19 cellular contexts compared by ENCODE assay signal in the genomic region with DNA sequence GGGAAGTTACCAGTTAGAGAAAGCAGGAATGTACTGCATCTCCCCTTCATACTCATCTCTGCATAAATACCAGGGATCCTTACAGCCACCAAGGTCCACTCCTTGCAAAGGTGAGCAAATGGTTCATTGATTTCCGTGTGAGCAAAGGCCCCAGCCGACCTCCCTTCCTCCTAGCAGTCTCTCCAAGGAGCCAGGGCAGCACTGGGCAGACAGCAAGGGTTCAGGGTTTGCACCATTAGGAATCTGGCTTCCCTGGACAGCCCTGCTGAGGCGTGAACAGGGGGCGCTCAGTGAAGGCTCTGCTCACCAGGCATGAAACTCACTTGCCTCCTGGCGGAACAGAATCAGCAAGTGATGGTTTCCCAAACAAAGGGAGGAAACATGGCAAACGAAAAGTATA.
DNase-seq lines count a peak whose midpoint lies in the region; ATAC-seq and TF ChIP-seq lines count a peak whose summit lies in the region.
"Had no signal": no experiment of that assay in that cellular context is flagged by ENCODE, and none has a peak within 500 bp of the region (broad histone marks: within the 10 kb centered on the region; RNA-seq: fewer than 3 reads in every experiment).

No MANE protein-coding gene starts in this region.

- H3K36me3 Mint-ChIP-seq in activated T-helper 17 cell treated with anti-CD3 and anti-CD28 coated beads, Interleukin-2, amount 50 U/mL, for 72 hours (ENCODE audit: low read depth): no peaks in the 10 kb centered on the region

- H3K18ac ChIP-seq in mesendoderm (ENCODE audit: low read length): no peak overlapping the region

- no CpG with 5 or more reads among the region's 6 CpGs for WGBS in mesendoderm (ENCODE audit: extremely low coverage, insufficient coverage, low lambda C conversion rate)
- WGBS in sigmoid colon, 2 donors: 87 to 89% methylated on average over 6 of the region's 6 CpGs

- H3K4me1 ChIP-seq in mesendoderm (ENCODE audit: control insufficient read depth, low read depth, low read length): no peaks in the 10 kb centered on the region
- H3K4me1 ChIP-seq in sigmoid colon: peaks cover 0 to 25% (median 15%) of the 10 kb centered on the region in 4 donors
- H3K4me1 ChIP-seq: A549 had no signal

- no peak overlapping the region for H3K4ac ChIP-seq in mesendoderm (ENCODE audit: low read depth, low read length)

- H3K27me3 ChIP-seq in mesendoderm (ENCODE audit: insufficient read depth, low read length, poor library complexity) (no peaks in the 10 kb centered on the region), sigmoid colon (no peaks in the 10 kb centered on the region)

- H2BK15ac ChIP-seq in mesendoderm (replicated peaks; ENCODE audit: low read depth): no peak overlapping the region

- TF ChIP-seq CTCF in sigmoid colon (IDR thresholded peaks at IDR 0.05): no peak

- DNase-seq in Right ventricle myocardium inferior (ENCODE audit: missing footprints): peak; percentile 53
- DNase-seq in cardiac septum (ENCODE audit: low spot score): no peak
- DNase-seq in mesendoderm: no peak
- no peak for DNase-seq in activated CD4-positive, alpha-beta T cell treated with anti-CD3 and anti-CD28 coated beads for 1 hour
- DNase-seq in NCI-H82 (lab: John Stamatoyannopoulos, UW): no peak
- DNase-seq in NCI-H2196 (lab: John Stamatoyannopoulos, UW; ENCODE audit: unreplicated experiment): no peak
- DNase-seq in sigmoid colon: no peak
- DNase-seq: CD4-positive, alpha-beta memory T cell; GF-D8; NCI-H1105; NCI-H1694; NCI-H226; NCI-H524; RPMI8226; SIG-M5 had no signal

- H3K27ac ChIP-seq in mesendoderm (ENCODE audit: low read depth, low read length) (no peak overlapping the region), sigmoid colon (no peak overlapping the region)
- H3K27ac ChIP-seq: A549 had no signal

- peak overlapping the region; percentile 48 for H3K27ac Mint-ChIP-seq in activated T-helper 17 cell treated with anti-CD3 and anti-CD28 coated beads, Interleukin-2, amount 50 U/mL, for 72 hours
- H3K27ac Mint-ChIP-seq: CD4-positive, alpha-beta memory T cell had no signal

- H3K9ac ChIP-seq in mesendoderm (ENCODE audit: low read length): no peak overlapping the region

- H3K56ac ChIP-seq in mesendoderm (ENCODE audit: low read length): no peak overlapping the region

- peaks cover 72% of the 10 kb centered on the region for H3K79me1 ChIP-seq in mesendoderm (ENCODE audit: low read length)

- no peak for TF ChIP-seq POLR2A in sigmoid colon (IDR thresholded peaks at IDR 0.05)

- no peaks in the 10 kb centered on the region for H3K9me3 ChIP-seq in sigmoid colon
- H3K9me3 ChIP-seq: A549 had no signal

- H3K79me2 ChIP-seq in mesendoderm (ENCODE audit: control insufficient read depth, insufficient read depth, low read length): peaks cover 50% of the 10 kb centered on the region

- no peaks in the 10 kb centered on the region for H3K36me3 ChIP-seq in mesendoderm (ENCODE audit: control insufficient read depth, insufficient read depth, low read length)
- H3K36me3 ChIP-seq in sigmoid colon: no peaks in the 10 kb centered on the region

- no peak overlapping the region for H3K4me2 ChIP-seq in mesendoderm (ENCODE audit: low read length)
- H3K4me2 ChIP-seq: A549 had no signal

- H3K4me3 ChIP-seq in mesendoderm (ENCODE audit: low read length) (no peak overlapping the region), sigmoid colon (no peak overlapping the region)
- H3K4me3 ChIP-seq: A549, K562 had no signal

- H2AK5ac ChIP-seq in mesendoderm (ENCODE audit: low read length): no peak overlapping the region

- no peaks in the 10 kb centered on the region for H3K9me3 Mint-ChIP-seq in activated T-helper 17 cell treated with anti-CD3 and anti-CD28 coated beads, Interleukin-2, amount 50 U/mL, for 72 hours
- H3K9me3 Mint-ChIP-seq: CD4-positive, alpha-beta memory T cell had no signal

- ATAC-seq in Right ventricle myocardium inferior: no peak
- ATAC-seq in activated T-helper 17 cell treated with anti-CD3 and anti-CD28 coated beads, Interleukin-2, amount 50 U/mL, for 72 hours (replicated peaks): no peak
- ATAC-seq: A549, HCT116, K562 had no signal

- H3K23ac ChIP-seq in mesendoderm (ENCODE audit: low read length): peak overlapping the region; percentile 30

- H4K5ac ChIP-seq in mesendoderm (ENCODE audit: low read length): no peak overlapping the region

- no peaks in the 10 kb centered on the region for H3K27me3 Mint-ChIP-seq in activated T-helper 17 cell treated with anti-CD3 and anti-CD28 coated beads, Interleukin-2, amount 50 U/mL, for 72 hours
- H3K27me3 Mint-ChIP-seq: CD4-positive, alpha-beta memory T cell had no signal

- no peak overlapping the region for H2BK120ac ChIP-seq in mesendoderm (ENCODE audit: low read depth, low read length)

- H3K4me1 Mint-ChIP-seq in activated T-helper 17 cell treated with anti-CD3 and anti-CD28 coated beads, Interleukin-2, amount 50 U/mL, for 72 hours: no peaks in the 10 kb centered on the region

- intact Hi-C loops in Right ventricle myocardium inferior (cut with DNase I): no loop called here
- intact Hi-C loops in cardiac septum (cut with DNase I): no loop called here
- intact Hi-C loops in sigmoid colon (cut with DNase I): loop anchor here (10.0 kb wide), 1 partner anchor 141 kb away; no protein-coding TSS in a partner anchor

- H2BK5ac ChIP-seq in mesendoderm (ENCODE audit: low read length): no peak overlapping the region

- no peak for TF ChIP-seq EP300 in sigmoid colon (IDR thresholded peaks at IDR 0.05)

- H4K8ac ChIP-seq in mesendoderm (ENCODE audit: low read depth, low read length): no peak overlapping the region

- H3K4me3 Mint-ChIP-seq in activated T-helper 17 cell treated with anti-CD3 and anti-CD28 coated beads, Interleukin-2, amount 50 U/mL, for 72 hours: no peak overlapping the region
- H3K4me3 Mint-ChIP-seq: CD4-positive, alpha-beta memory T cell had no signal
